11 cellular contexts compared by ENCODE assay signal in genomic region chr12:78457951-78458350, GRCh38.
DNase-seq lines count a peak whose midpoint lies in the region; ATAC-seq, FAIRE-seq and TF ChIP-seq lines count a peak whose summit lies in the region.
"Had no signal": no experiment of that assay in that cellular context is flagged by ENCODE, and none has a peak within 500 bp of the region (broad histone marks: within the 10 kb centered on the region; RNA-seq: fewer than 3 reads in every experiment).

No MANE protein-coding gene starts in this region.

- ATAC-seq in GM21515 (IDR thresholded peaks at IDR 0.05; ENCODE audit: unreplicated experiment) (peak; percentile 100), HG03280 (IDR thresholded peaks at IDR 0.05; ENCODE audit: unreplicated experiment) (peak; percentile 100)
- no peak for ATAC-seq in naive thymus-derived CD8-positive, alpha-beta T cell
- ATAC-seq: body of pancreas, left lung, T-helper 17 cell had no signal

- H3K27ac Mint-ChIP-seq in astrocyte (ENCODE audit: unreplicated experiment), result no peak overlapping the region
- no peak overlapping the region for H3K27ac Mint-ChIP-seq in activated naive CD8-positive, alpha-beta T cell treated with anti-CD3 and anti-CD28 coated beads for 36 hours
- no peak overlapping the region for H3K27ac Mint-ChIP-seq in naive thymus-derived CD8-positive, alpha-beta T cell
- H3K27ac Mint-ChIP-seq: T-helper 17 cell had no signal

- H3K4me1 ChIP-seq in astrocyte (ENCODE audit: insufficient read depth, low read length), result no peaks in the 10 kb centered on the region
- H3K4me1 ChIP-seq: body of pancreas, left lung had no signal

- H3K27me3 ChIP-seq in astrocyte (ENCODE audit: insufficient read depth, low read length) (no peaks in the 10 kb centered on the region), MG63 (no peaks in the 10 kb centered on the region)
- H3K27me3 ChIP-seq: body of pancreas, left lung had no signal

- peaks cover 7% of the 10 kb centered on the region for H3K4me1 Mint-ChIP-seq in astrocyte (ENCODE audit: low read depth, unreplicated experiment)
- no peaks in the 10 kb centered on the region for H3K4me1 Mint-ChIP-seq in activated naive CD8-positive, alpha-beta T cell treated with anti-CD3 and anti-CD28 coated beads for 36 hours
- H3K4me1 Mint-ChIP-seq in naive thymus-derived CD8-positive, alpha-beta T cell, result peaks cover 0 to 3% (median 0%) of the 10 kb centered on the region in 4 donors
- H3K4me1 Mint-ChIP-seq: T-helper 17 cell had no signal

- H3K27ac ChIP-seq in astrocyte (ENCODE audit: low read depth, low read length), result no peak overlapping the region
- H3K27ac ChIP-seq: body of pancreas, left lung had no signal

- peak; percentile 17 for FAIRE-seq in astrocyte (lab: Jason Lieb, UNC)

- no peaks in the 10 kb centered on the region for H3K27me3 Mint-ChIP-seq in astrocyte (ENCODE audit: low read depth, unreplicated experiment)
- H3K27me3 Mint-ChIP-seq in activated naive CD8-positive, alpha-beta T cell treated with anti-CD3 and anti-CD28 coated beads for 36 hours, result no peaks in the 10 kb centered on the region
- no peaks in the 10 kb centered on the region for H3K27me3 Mint-ChIP-seq in naive thymus-derived CD8-positive, alpha-beta T cell
- H3K27me3 Mint-ChIP-seq: T-helper 17 cell had no signal

- H3K9me3 ChIP-seq in astrocyte (ENCODE audit: insufficient read depth, low read depth, low read length), result no peaks in the 10 kb centered on the region
- no peaks in the 10 kb centered on the region for H3K9me3 ChIP-seq in MG63
- H3K9me3 ChIP-seq: body of pancreas, left lung had no signal

- TF ChIP-seq CTCF in GM12864 (IDR thresholded peaks at IDR 0.05; ENCODE audit: low read depth, low read length, missing control alignments) (no peak), astrocyte (IDR thresholded peaks at IDR 0.05; ENCODE audit: insufficient read depth, low read depth, low read length) (no peak)

- H3K4me3 ChIP-seq in GM12864 (ENCODE audit: low read depth, low read length) (no peak overlapping the region), astrocyte (ENCODE audit: insufficient read depth, low read depth, low read length) (no peak overlapping the region), MG63 (no peak overlapping the region)
- H3K4me3 ChIP-seq: body of pancreas, left lung had no signal

- H3K4me3 Mint-ChIP-seq in astrocyte (ENCODE audit: unreplicated experiment), result no peak overlapping the region
- H3K4me3 Mint-ChIP-seq in activated naive CD8-positive, alpha-beta T cell treated with anti-CD3 and anti-CD28 coated beads for 36 hours, result no peak overlapping the region
- H3K4me3 Mint-ChIP-seq in naive thymus-derived CD8-positive, alpha-beta T cell, result no peak overlapping the region
- H3K4me3 Mint-ChIP-seq: T-helper 17 cell had no signal

- peak; percentile 52 for DNase-seq in GM12864 (ENCODE audit: low read depth)
- peak; percentile 35 for DNase-seq in astrocyte (ENCODE audit: low read depth)
- no peak for DNase-seq in activated naive CD8-positive, alpha-beta T cell treated with anti-CD3 and anti-CD28 coated beads for 36 hours
- DNase-seq in MG63, result no peak
- no peak for DNase-seq in NCI-H1930 (lab: John Stamatoyannopoulos, UW)
- no peak for DNase-seq in naive thymus-derived CD8-positive, alpha-beta T cell
- DNase-seq: body of pancreas, left lung, T-helper 17 cell had no signal

- H3K79me2 ChIP-seq in astrocyte (ENCODE audit: insufficient read depth, low read length), result no peaks in the 10 kb centered on the region

- H3K9ac ChIP-seq in astrocyte (ENCODE audit: low read length), result no peak overlapping the region

- POLR2A ChIA-PET in naive thymus-derived CD8-positive, alpha-beta T cell (lab: Charles Lee), result no interaction called here

- H3K36me3 Mint-ChIP-seq in astrocyte (ENCODE audit: low read depth, unreplicated experiment), result no peaks in the 10 kb centered on the region
- no peaks in the 10 kb centered on the region for H3K36me3 Mint-ChIP-seq in activated naive CD8-positive, alpha-beta T cell treated with anti-CD3 and anti-CD28 coated beads for 36 hours
- H3K36me3 Mint-ChIP-seq in naive thymus-derived CD8-positive, alpha-beta T cell, result no peaks in the 10 kb centered on the region

- no peak overlapping the region for H3K4me2 ChIP-seq in astrocyte (ENCODE audit: low read length)

- no peak overlapping the region for H2AFZ ChIP-seq in astrocyte (ENCODE audit: low read depth, low read length)

- H3K36me3 ChIP-seq in astrocyte (ENCODE audit: insufficient read depth, low read length) (no peaks in the 10 kb centered on the region), MG63 (no peaks in the 10 kb centered on the region)
- H3K36me3 ChIP-seq: left lung had no signal

- H4K20me1 ChIP-seq in astrocyte (ENCODE audit: insufficient read depth, low read length), result no peaks in the 10 kb centered on the region

- H3K9me3 Mint-ChIP-seq in astrocyte (ENCODE audit: unreplicated experiment), result peaks cover 1% of the 10 kb centered on the region
- peaks cover 4% of the 10 kb centered on the region for H3K9me3 Mint-ChIP-seq in activated naive CD8-positive, alpha-beta T cell treated with anti-CD3 and anti-CD28 coated beads for 36 hours
- H3K9me3 Mint-ChIP-seq in naive thymus-derived CD8-positive, alpha-beta T cell, result peaks cover 0 to 8% (median 6%) of the 10 kb centered on the region in 9 donors

Comparison
In these comparisons a context has a peak if more than half of its experiments do, and no peak if none do; other contexts are left out.
1. DNase-seq: peak in GM12864 (single experiment) and astrocyte (single experiment); none in activated naive CD8-positive, alpha-beta T cell treated with anti-CD3 and anti-CD28 coated beads for 36 hours (single experiment), MG63 (single experiment), NCI-H1930 (0 of 2) and naive thymus-derived CD8-positive, alpha-beta T cell (0 of 10).
2. ATAC-seq: peak in GM21515 (single experiment) and HG03280 (single experiment); none in naive thymus-derived CD8-positive, alpha-beta T cell (0 of 2).